In genomic region chr19:35119578-35119977, GRCh38 we compare ENCODE assay signal across 1 cellular context.
TF ChIP-seq lines count a peak whose summit lies in the region.

No MANE protein-coding gene starts in this region.

TF ChIP-seq in K562, 482 proteins besides CTCF, POLR2A, EP300 and RAD21:
- no peak for TF ChIP-seq E2F1 (CRISPR knock-in tag; IDR thresholded peaks at IDR 0.05)
- peak; percentile 55; the same call in 1 of the 2 replicates for TF ChIP-seq CEBPB (tag; IDR thresholded peaks at IDR 0.05)
